ENCODE assay signal across 27 cellular contexts in genomic region chr3:104353951-104354350, GRCh38.
"Had no signal": no experiment of that assay in that cellular context is flagged by ENCODE, and none has a peak within 500 bp of the region (broad histone marks: within the 10 kb centered on the region; RNA-seq: fewer than 3 reads in every experiment).

No MANE protein-coding gene starts in this region.

- FAIRE-seq: urothelium cell line had no signal

- H3K36me3 ChIP-seq: stomach, suprapubic skin, thoracic aorta, thyroid gland, tibial artery, tibial nerve, transverse colon, upper lobe of left lung, upper lobe of right lung, uterus, vagina had no signal

- H3K27me3 ChIP-seq: stomach, suprapubic skin, testis, thyroid gland, tibial artery, tibial nerve, transverse colon, upper lobe of left lung, upper lobe of right lung, uterus, vagina had no signal

- H3K9me3 ChIP-seq: stomach, suprapubic skin, testis, thoracic aorta, thyroid gland, tibial artery, tibial nerve, upper lobe of left lung, upper lobe of right lung, uterus, vagina had no signal

- H3K4me3 ChIP-seq: stomach, suprapubic skin, testis, thoracic aorta, thyroid gland, tibial artery, tibial nerve, transverse colon, upper lobe of left lung, upper lobe of right lung, uterus, vagina had no signal

- H3K4me1 ChIP-seq: stomach, suprapubic skin, testis, thyroid gland, transverse colon, upper lobe of left lung, upper lobe of right lung, uterus, vagina had no signal

- DNase-seq: stimulated activated CD4-positive, alpha-beta T cell treated with anti-CD3 and anti-CD28 coated beads, Interleukin-2, amount 100 ng/mL, for 48 hours; stimulated activated CD4-positive, alpha-beta T cell treated with anti-CD3 and anti-CD28 coated beads, Interleukin-4, amount 100 ng/mL, for 1 hour; stimulated activated CD4-positive, alpha-beta T cell treated with anti-CD3 and anti-CD28 coated beads, Interleukin-4, amount 100 ng/mL, for 24 hours; stimulated activated CD4-positive, alpha-beta T cell treated with anti-CD3 and anti-CD28 coated beads, Interleukin-4, amount 100 ng/mL, for 4 hours; stimulated activated CD8-positive, alpha-beta memory T cell treated with anti-CD3 and anti-CD28 coated beads, Interleukin-4, amount 100 ng/mL, for 48 hours; stimulated activated naive B cell treated with anti-CD40 and anti-IgM and Interleukin-4, amounts not matched to agents 10 μg/mL and 1 μg/mL and 100 μg/mL, for 72 hours; stimulated activated naive CD4-positive, alpha-beta T cell; stimulated activated naive CD4-positive, alpha-beta T cell treated with Interleukin-2 at 50 U/mL for 16 hours; stimulated activated naive CD8-positive, alpha-beta T cell treated with anti-CD3 and anti-CD28 coated beads, Interleukin-15, amount 100 ng/mL, for 72 hours; stimulated activated naive CD8-positive, alpha-beta T cell treated with anti-CD3 and anti-CD28 coated beads, Interleukin-15, Interleukin-2, amounts not matched to agents 100 U/mL and 50 U/mL, for 24 hours; stomach; substantia nigra; testis; thyroid gland; tibial artery; transverse colon; trophoblast cell; upper lobe of left lung; upper lobe of right lung; uterus had no signal

- H3K27ac ChIP-seq: stomach, suprapubic skin, testis, thoracic aorta, thyroid gland, tibial artery, tibial nerve, transverse colon, upper lobe of left lung, upper lobe of right lung, uterus, vagina had no signal

- ATAC-seq: stimulated activated effector memory CD8-positive, alpha-beta T cell treated with anti-CD3 and anti-CD28 coated beads, Interleukin-12 subunit alpha, Interleukin-12 subunit beta, amount 100 ng/mL, for 72 hours; stimulated activated memory B cell treated with anti-CD40 and anti-IgM and Interleukin-4, amounts not matched to agents 10 μg/mL and 1 μg/mL and 100 μg/mL, for 72 hours; stimulated activated naive B cell treated with anti-CD40 and anti-IgM and Interleukin-4, amounts not matched to agents 10 μg/mL and 1 μg/mL and 100 μg/mL, for 72 hours; stimulated activated naive CD8-positive, alpha-beta T cell treated with anti-CD3 and anti-CD28 coated beads, Interleukin-15, amount 100 ng/mL, for 72 hours; stimulated activated naive CD8-positive, alpha-beta T cell treated with anti-CD3 and anti-CD28 coated beads, Interleukin-15, Interleukin-2, amounts not matched to agents 100 U/mL and 50 U/mL, for 24 hours; upper lobe of right lung had no signal
